Comparison of ENCODE assay signal across 16 cellular contexts in genomic region chr3:194757629-194758028, GRCh38.
DNase-seq lines count a peak whose midpoint lies in the region; ATAC-seq and TF ChIP-seq lines count a peak whose summit lies in the region.
"Had no signal": no experiment of that assay in that cellular context is flagged by ENCODE, and none has a peak within 500 bp of the region (broad histone marks: within the 10 kb centered on the region; RNA-seq: fewer than 3 reads in every experiment).

No MANE protein-coding gene starts in this region.

- H3K9me3 ChIP-seq in right atrium auricular region, result no peaks in the 10 kb centered on the region
- H3K9me3 ChIP-seq in MG63, result no peaks in the 10 kb centered on the region

- H3K27ac ChIP-seq in right atrium auricular region, result no peak overlapping the region
- H3K27ac ChIP-seq: brain microvascular endothelial cell, foreskin keratinocyte had no signal

- peak; percentile 78 for ATAC-seq in Right ventricle myocardium inferior
- ATAC-seq in HG03159 (IDR thresholded peaks at IDR 0.05; ENCODE audit: unreplicated experiment), result no peak
- no peak for ATAC-seq in GM18907 (IDR thresholded peaks at IDR 0.05; ENCODE audit: unreplicated experiment)
- ATAC-seq: foreskin keratinocyte had no signal

- DNase-seq in Right ventricle myocardium inferior (ENCODE audit: missing footprints), result no peak
- no peak for DNase-seq in right atrium auricular region (ENCODE audit: low spot score)
- DNase-seq in head of caudate nucleus, result peak in 25 of 42 donors; percentile 22 to 68 (median 48)
- peak; percentile 70 for DNase-seq in pons (ENCODE audit: low spot score)
- no peak for DNase-seq in islet precursor cell
- no peak for DNase-seq in MG63
- DNase-seq: activated naive CD4-positive, alpha-beta T cell treated with anti-CD3 and anti-CD28 coated beads for 36 hours; brain microvascular endothelial cell; effector CD4-positive, alpha-beta T cell; foreskin keratinocyte; GF-D8; H9; SHP77 treated with DMSO at 0.1 percent for 48 hours had no signal

- no peak for TF ChIP-seq CTCF in right atrium auricular region (IDR thresholded peaks at IDR 0.05)

- H3K4me1 ChIP-seq in right atrium auricular region, result peaks cover 0 to 25% of the 10 kb centered on the region in 2 donors
- H3K4me1 ChIP-seq: foreskin keratinocyte had no signal

- intact Hi-C loops in Right ventricle myocardium inferior (cut with DNase I), result no loop called here
- intact Hi-C loops in head of caudate nucleus (cut with DNase I), result loop anchor here (5.0 kb wide), 1 partner anchor 70 kb away; the partner anchor contains the start of gene FAM43A

- H3K27me3 ChIP-seq in right atrium auricular region (no peaks in the 10 kb centered on the region), MG63 (no peaks in the 10 kb centered on the region; the same call in 1 of the 2 replicates)

- no peaks in the 10 kb centered on the region for H3K36me3 ChIP-seq in right atrium auricular region
- H3K36me3 ChIP-seq in MG63, result no peaks in the 10 kb centered on the region
- H3K36me3 ChIP-seq: brain microvascular endothelial cell had no signal

- no peak overlapping the region for H3K4me3 ChIP-seq in right atrium auricular region
- no peak overlapping the region for H3K4me3 ChIP-seq in MG63
- H3K4me3 ChIP-seq: skin epidermis had no signal

Comparison
In these comparisons a context has a peak if more than half of its experiments do, and no peak if none do; other contexts are left out.
1. DNase-seq: peak in head of caudate nucleus (25 of 42) and pons (single experiment); none in Right ventricle myocardium inferior (single experiment), right atrium auricular region (single experiment), islet precursor cell (single experiment) and MG63 (single experiment).